ENCODE assay signal across 21 cellular contexts in the genomic region with DNA sequence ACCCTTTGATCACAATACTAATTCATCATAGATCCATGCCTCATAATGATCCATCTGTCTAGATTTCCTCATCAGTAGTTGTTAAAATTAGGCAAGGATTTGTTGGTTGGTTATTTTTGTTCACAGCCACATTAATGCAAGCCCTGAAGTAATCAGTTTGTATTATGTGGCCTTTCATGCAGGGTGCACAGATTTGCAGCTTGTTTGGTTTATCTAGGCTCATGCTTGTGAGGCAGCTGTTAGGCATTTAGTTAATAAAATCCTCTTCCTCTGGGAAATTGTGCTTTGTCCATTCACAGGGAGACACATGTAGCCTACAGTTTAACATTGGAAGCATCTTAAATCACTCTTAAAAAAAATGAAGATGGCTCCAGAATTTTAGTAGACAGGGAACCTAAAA.
DNase-seq lines count a peak whose midpoint lies in the region; ATAC-seq and TF ChIP-seq lines count a peak whose summit lies in the region.
"Had no signal": no experiment of that assay in that cellular context is flagged by ENCODE, and none has a peak within 500 bp of the region (broad histone marks: within the 10 kb centered on the region; RNA-seq: fewer than 3 reads in every experiment).

No MANE protein-coding gene starts in this region.

- no peak for ATAC-seq in GM18502 (IDR thresholded peaks at IDR 0.05; ENCODE audit: poor library complexity, unreplicated experiment)
- ATAC-seq: activated naive CD4-positive, alpha-beta T cell treated with anti-CD3 and anti-CD28 coated beads, Interleukin-2, amount 50 U/mL, for 72 hours; activated T-cell treated with anti-CD3 and anti-CD28 coated beads, Interleukin-2, amount 50 U/mL, for 4 hours; left cardiac atrium had no signal

- no peak overlapping the region for H3K27ac ChIP-seq in AG04450 (ENCODE audit: low read depth, low read length)
- H3K27ac ChIP-seq: cardiac muscle cell, esophagus muscularis mucosa, right atrium auricular region had no signal

- H3K27me3 ChIP-seq in AG04450 (ENCODE audit: control insufficient read depth, insufficient read depth, low read length): no peaks in the 10 kb centered on the region
- H3K27me3 ChIP-seq: cardiac muscle cell, esophagus muscularis mucosa, right atrium auricular region had no signal

- H3K9me3 ChIP-seq in AG04450 (ENCODE audit: control insufficient read depth, insufficient read depth, low read length): no peaks in the 10 kb centered on the region
- H3K9me3 ChIP-seq: Caco-2, esophagus muscularis mucosa, right atrium auricular region had no signal

- POLR2A ChIA-PET in AG04450 (lab: Yijun Ruan, JAX): no interaction called here

- CTCF ChIA-PET in AG04450 (lab: Charles Lee): no interaction called here

- peak; percentile 34 for DNase-seq in AG04450 (ENCODE audit: low read depth, low spot score)
- DNase-seq in GM04504 (ENCODE audit: low read depth): peak; percentile 82
- peak; percentile 49 for DNase-seq in amniotic epithelial cell (ENCODE audit: low read depth)
- DNase-seq in iris pigment epithelial cell (ENCODE audit: low read depth): peak; percentile 75
- no peak for DNase-seq in superior temporal gyrus (ENCODE audit: extremely low spot score)
- no peak for DNase-seq in stimulated activated CD4-positive, alpha-beta T cell treated with anti-CD3 and anti-CD28 coated beads, Interleukin-2, amount 100 ng/mL, for 48 hours
- no peak for DNase-seq in NK-92 treated with Interleukin-12 subunit alpha and Interleukin-12 subunit beta, amount 100 ng/mL, for 24 hours (lab: John Stamatoyannopoulos, UW)
- DNase-seq: ACHN; activated CD4-positive, alpha-beta T cell treated with anti-CD3 and anti-CD28 coated beads, Interleukin-2, amount 50 U/mL, for 4 hours; activated T-cell treated with anti-CD3 and anti-CD28 coated beads, Interleukin-2, amount 50 U/mL, for 4 hours; Caco-2; KBM-7; left cardiac atrium; midbrain; NCI-H1105; stimulated activated CD4-positive, alpha-beta T cell treated with anti-CD3 and anti-CD28 coated beads, Interleukin-1b, Interleukin-23, amount 100 ng/mL, for 48 hours had no signal

- H3K4me3 ChIP-seq in AG04450 (ENCODE audit: low read depth, low read length): no peak overlapping the region
- H3K4me3 ChIP-seq: cardiac muscle cell, esophagus muscularis mucosa, right atrium auricular region had no signal

- no peak for TF ChIP-seq CTCF in AG04450 (IDR thresholded peaks at IDR 0.05; ENCODE audit: low read depth, low read length)

Comparison
In these comparisons a context has a peak if more than half of its experiments do, and no peak if none do; other contexts are left out.
1. DNase-seq: peak in AG04450 (single experiment), GM04504 (single experiment), amniotic epithelial cell (single experiment) and iris pigment epithelial cell (single experiment); none in superior temporal gyrus (single experiment), stimulated activated CD4-positive, alpha-beta T cell treated with anti-CD3 and anti-CD28 coated beads, Interleukin-2, amount 100 ng/mL, for 48 hours (0 of 2) and NK-92 treated with Interleukin-12 subunit alpha and Interleukin-12 subunit beta, amount 100 ng/mL, for 24 hours (single experiment).